15 cellular contexts compared by ENCODE assay signal in genomic region chr2:37085731-37086147, GRCh38. TPM values are rescaled to one million over a fixed set of nuclear protein-coding genes. Genes with fewer than 3 reads are reported as not detected.
DNase-seq lines count a peak whose midpoint lies in the region; ATAC-seq, FAIRE-seq and TF ChIP-seq lines count a peak whose summit lies in the region.
"Had no signal": no experiment of that assay in that cellular context is flagged by ENCODE, and none has a peak within 500 bp of the region (broad histone marks: within the 10 kb centered on the region; RNA-seq: fewer than 3 reads in every experiment).

No MANE protein-coding gene starts in this region.

- ATAC-seq in SK-N-SH treated with all-trans-retinoic acid at 6 μM for 48 hours (no peak), K562 (no peak), GM21723 (IDR thresholded peaks at IDR 0.05; ENCODE audit: unreplicated experiment) (no peak)
- ATAC-seq: gastrocnemius medialis had no signal

- no peaks in the 10 kb centered on the region for H3K36me3 Mint-ChIP-seq in neural progenitor cell

- no peak for TF ChIP-seq POLR2A in K562 (conservative IDR thresholded peaks at IDR 0.05)

- peak overlapping the region in 1 of 2 experiments; percentile 21; a peak in 1 of 4 replicates for H3K27ac ChIP-seq in SK-N-SH (ENCODE audit: low read depth in 2 of 2, low read length in 1 of 2)
- H3K27ac ChIP-seq in K562 (ENCODE audit: extremely low read depth, low read depth, low read length), result peak overlapping the region; percentile 0; the same call in 1 of the 3 replicates
- no peak overlapping the region for H3K27ac ChIP-seq in neural progenitor cell
- H3K27ac ChIP-seq: gastrocnemius medialis had no signal

- H3K9me2 ChIP-seq in SK-N-SH, result no peaks in the 10 kb centered on the region

- TF ChIP-seq EP300 in SK-N-SH (IDR thresholded peaks at IDR 0.05; ENCODE audit: borderline replicate concordance in 1 of 2, low read depth in 1 of 2, low read length in 1 of 2) (no peak), K562 (IDR thresholded peaks at IDR 0.05; ENCODE audit: low read length) (no peak)

- no peaks in the 10 kb centered on the region for H3K27me3 Mint-ChIP-seq in neural progenitor cell (ENCODE audit: insufficient read depth, low read depth)

- POLR2A ChIA-PET in SK-N-SH (lab: Yijun Ruan, JAX), result interaction anchor here (0.7 kb wide), 1 partner anchor 391 kb away, joined by 3 read pairs; no protein-coding TSS in a partner anchor
- POLR2A ChIA-PET in K562 (lab: Yijun Ruan, JAX), result interaction anchor here (1.1 to 1.6 kb wide), 2 partner anchors 15 to 54 kb away, joined by 4 read pairs; no protein-coding TSS in a partner anchor

- CTCF ChIA-PET in SK-N-SH (lab: Yijun Ruan, JAX) (interaction anchor here (1.0 kb wide), 1 partner anchor 9 kb away, joined by 3 read pairs; no protein-coding TSS in a partner anchor), K562 (lab: Yijun Ruan, JAX; ENCODE audit: low intra/inter-chr PET ratio) (interaction anchor here (0.7 kb wide), 1 partner anchor 1891 kb away, joined by 3 read pairs; no protein-coding TSS in a partner anchor)

- no peaks in the 10 kb centered on the region for H3K9me3 Mint-ChIP-seq in neural progenitor cell

- DNase-seq in SK-N-SH, result no peak
- peak; percentile 52 for DNase-seq in LHCN-M2 (ENCODE audit: low read depth)
- peak in 2 of 4 experiments; percentile 24 to 55 for DNase-seq in K562 (ENCODE audit: extremely low read depth in 1 of 4, low spot score in 3 of 4)
- DNase-seq in neural progenitor cell (ENCODE audit: low spot score), result no peak
- no peak for DNase-seq in NCI-H1694 treated with DMSO at 0.1 percent for 48 hours (lab: John Stamatoyannopoulos, UW)
- no peak for DNase-seq in NCI-H187 (lab: John Stamatoyannopoulos, UW)
- DNase-seq: 8988T; activated effector memory CD4-positive, alpha-beta T cell treated with anti-CD3 and anti-CD28 coated beads, Interleukin-2, amount 50 U/mL, for 16 hours; gastrocnemius medialis; NCI-H510A treated with DMSO at 0.1 percent for 48 hours; stimulated activated CD4-positive, alpha-beta T cell treated with anti-CD3 and anti-CD28 coated beads, Interleukin-2, amount 100 ng/mL, for 48 hours had no signal

- TF ChIP-seq RAD21 in SK-N-SH (IDR thresholded peaks at IDR 0.05; ENCODE audit: low read length) (no peak), K562 (CRISPR knock-in tag; conservative IDR thresholded peaks at IDR 0.05 in 1 of 2, IDR thresholded peaks at IDR 0.05 in 1 of 2) (no peak)

- H3K4me1 Mint-ChIP-seq in neural progenitor cell, result peaks cover 12% of the 10 kb centered on the region

- H3F3A ChIP-seq in SK-N-SH (replicated peaks; ENCODE audit: insufficient read depth), result peaks cover 4% of the 10 kb centered on the region
- H3F3A ChIP-seq in neural progenitor cell (ENCODE audit: low read depth), result peaks cover 6% of the 10 kb centered on the region

- H3K27me3 ChIP-seq in SK-N-SH (ENCODE audit: insufficient read depth), result no peaks in the 10 kb centered on the region
- no peaks in the 10 kb centered on the region for H3K27me3 ChIP-seq in K562 (ENCODE audit: control insufficient read depth in 2 of 2, insufficient read depth in 2 of 2, low read length in 2 of 2)
- no peaks in the 10 kb centered on the region for H3K27me3 ChIP-seq in neural progenitor cell
- H3K27me3 ChIP-seq: gastrocnemius medialis, tibial nerve had no signal

- H3K4me2 ChIP-seq in SK-N-SH, result peak overlapping the region; percentile 87
- H3K4me2 ChIP-seq in K562 (ENCODE audit: insufficient read depth, low read length), result peak overlapping the region; percentile 100
- peak overlapping the region; percentile 88 for H3K4me2 ChIP-seq in neural progenitor cell

- H3K4me3 Mint-ChIP-seq in neural progenitor cell, result no peak overlapping the region

- H3K4me1 ChIP-seq in SK-N-SH (ENCODE audit: control insufficient read depth in 1 of 2, insufficient read depth in 2 of 2, low read depth in 1 of 2, low read length in 1 of 2), result peaks cover 16 to 17% of the 10 kb centered on the region in 2 experiments; a peak in 3 of 4 replicates
- H3K4me1 ChIP-seq in K562 (replicated peaks in 1 of 2; ENCODE audit: control insufficient read depth in 2 of 2, insufficient read depth in 2 of 2, low read length in 2 of 2), result peaks cover 5 to 11% of the 10 kb centered on the region in 2 experiments; a peak in 3 of 5 replicates
- H3K4me1 ChIP-seq in neural progenitor cell, result peaks cover 4% of the 10 kb centered on the region

- intact Hi-C loops in K562 (cut with micrococcal nuclease), result no loop called here

- TF ChIP-seq CTCF in SK-N-SH (IDR thresholded peaks at IDR 0.05) (no peak), K562 (IDR thresholded peaks at IDR 0.05 in 2 of 3, conservative IDR thresholded peaks at IDR 0.05 in 1 of 3; ENCODE audit: insufficient read depth in 2 of 3, low read depth in 1 of 3, low read length in 3 of 3) (no peak), neural progenitor cell (IDR thresholded peaks at IDR 0.05) (no peak)

- H3K9ac ChIP-seq in SK-N-SH (no peak overlapping the region), K562 (ENCODE audit: insufficient read depth in 1 of 2, low read depth in 2 of 2, low read length in 2 of 2) (peak overlapping the region; percentile 11 to 86; a peak in 3 of 4 replicates), neural progenitor cell (no peak overlapping the region)

- peaks cover 43% of the 10 kb centered on the region for H3K79me2 ChIP-seq in SK-N-SH (ENCODE audit: insufficient read depth)
- H3K79me2 ChIP-seq in K562 (ENCODE audit: control insufficient read depth, insufficient read depth, low read length), result peaks cover 41% of the 10 kb centered on the region
- peaks cover 9% of the 10 kb centered on the region for H3K79me2 ChIP-seq in neural progenitor cell (ENCODE audit: low read depth)

- in situ Hi-C loops in K562 (cut with MboI), result no loop called here

- WGBS in SK-N-SH (ENCODE audit: low lambda C conversion rate), result 54% methylated on average over 1 of the region's 1 CpG
- 10% methylated on average over 1 of the region's 1 CpG for WGBS in K562 (ENCODE audit: insufficient coverage, low coverage, missing lambda C conversion rate)

- peak overlapping the region in 1 of 2 experiments; percentile 78; a peak in 1 of 4 replicates for H3K4me3 ChIP-seq in SK-N-SH (ENCODE audit: low read depth in 2 of 2, low read length in 1 of 2)
- peak overlapping the region; percentile 76; the same call in 1 of the 2 replicates for H3K4me3 ChIP-seq in K562
- no peak overlapping the region for H3K4me3 ChIP-seq in neural progenitor cell

- H3K9me1 ChIP-seq in K562 (ENCODE audit: control insufficient read depth, insufficient read depth, low read length), result no peaks in the 10 kb centered on the region

- H2AFZ ChIP-seq in SK-N-SH (ENCODE audit: low read depth) (peak overlapping the region; percentile 90), K562 (ENCODE audit: low read depth, low read length) (no peak overlapping the region), neural progenitor cell (replicated peaks) (no peak overlapping the region)

- H4K20me1 ChIP-seq in SK-N-SH (ENCODE audit: insufficient read depth) (no peaks in the 10 kb centered on the region), K562 (replicated peaks; ENCODE audit: control insufficient read depth, insufficient read depth, low read length) (no peaks in the 10 kb centered on the region), neural progenitor cell (ENCODE audit: low read depth) (no peaks in the 10 kb centered on the region)

- H3K9me3 ChIP-seq in SK-N-SH (no peaks in the 10 kb centered on the region), K562 (replicated peaks; ENCODE audit: control insufficient read depth, insufficient read depth, low read depth, low read length) (no peaks in the 10 kb centered on the region), neural progenitor cell (ENCODE audit: low read depth) (no peaks in the 10 kb centered on the region)
- H3K9me3 ChIP-seq: gastrocnemius medialis, tibial nerve had no signal

- FAIRE-seq in K562 (lab: Jason Lieb, UNC), result no peak
- FAIRE-seq: GM18507 had no signal

- H3K27ac Mint-ChIP-seq in neural progenitor cell, result no peak overlapping the region

- no TSS peak for BruUV-seq in K562 (replicated peaks; lab: Mats Ljungman, UMichigan)

- peaks cover 21 to 27% of the 10 kb centered on the region in 2 experiments for H3K36me3 ChIP-seq in SK-N-SH (replicated peaks in 1 of 2; ENCODE audit: control insufficient read depth in 1 of 2, insufficient read depth in 2 of 2, low read length in 1 of 2)
- peaks cover 58% of the 10 kb centered on the region for H3K36me3 ChIP-seq in K562 (ENCODE audit: control insufficient read depth, insufficient read depth, low read length)
- H3K36me3 ChIP-seq in neural progenitor cell, result no peaks in the 10 kb centered on the region

RNA-seq across cellular contexts. Expression of gene GPATCH11, which starts 1.4 kb away (rescaled TPM):
- polyA plus RNA-seq in SK-N-SH (2012; rRNA removed) (2.9 and 4.0 TPM in 2 replicates), K562 (2011; rRNA removed) (12.9 and 18.1 TPM in 2 replicates), K562 (2014; fragmentation: Illumina TruSeq; extraction: Trizol) (18.2 and 21.5 TPM in 2 replicates), K562 (2014; fragmentation: Nextera tagmentation; extraction: Ambion mirVana) (10 to 100 TPM in 1 of 2 experiments, 1 to 10 TPM in 1; 7.9 to 11.3 TPM), K562 (2014; rRNA removed) (15.2 and 15.6 TPM in 2 replicates)
- 5.5 and 6.2 TPM in 2 replicates for polyA plus RNA-seq in SK-N-SH (2012; cell fraction: cytosol; rRNA removed)
- polyA plus RNA-seq in SK-N-SH (2012; cell fraction: nucleus; rRNA removed), result 0.80 and 1.5 TPM in 2 replicates
- total RNA-seq in LHCN-M2 (2014; rRNA removed) (10.7 and 11.9 TPM in 2 replicates), K562 (2014; rRNA removed) (10.0 and 11.3 TPM in 2 replicates), K562 (2014; rRNA removed; fragmentation: Illumina TruSeq; extraction: Trizol) (23.9 and 27.1 TPM in 2 replicates), K562 (2015; rRNA removed; fragmentation: Illumina TruSeq; extraction: Trizol) (20.0 and 22.8 TPM in 2 replicates), K562 (2021) (9.9 and 10.5 TPM in 2 replicates), neural progenitor cell (ENCODE audit: low replicate concordance) (5.7 and 9.9 TPM in 2 replicates)
- polyA plus RNA-seq in LHCN-M2 (2012), result 3.8 TPM
- 3.7 and 17.7 TPM in 2 replicates for total RNA-seq in K562 (2011; cell fraction: chromatin; rRNA removed; ENCODE audit: low replicate concordance)
- total RNA-seq in K562 (2011; cell fraction: nucleolus; rRNA removed), result 1.3 and 3.0 TPM in 2 replicates
- total RNA-seq in K562 (2011; cell fraction: nucleoplasm; rRNA removed), result 8.0 and 15.8 TPM in 2 replicates
- 2.3 and 5.5 TPM in 2 replicates for polyA plus RNA-seq in K562 (2011; cell fraction: cytosol; rRNA removed)
- polyA plus RNA-seq in K562 (2011; cell fraction: nucleus; rRNA removed), result 2.5 and 3.1 TPM in 2 replicates
- 10.0 and 11.2 TPM in 2 replicates for polyA plus RNA-seq in K562 (2012)
- polyA minus RNA-seq in K562 (2011; rRNA and poly(A)+ RNA removed), result 10.9 and 13.7 TPM in 2 replicates
- 4.3 and 4.8 TPM in 2 replicates for polyA minus RNA-seq in K562 (2011; cell fraction: cytosol; rRNA and poly(A)+ RNA removed)
- 2.3 and 3.6 TPM in 2 replicates for polyA minus RNA-seq in K562 (2011; cell fraction: nucleus; rRNA and poly(A)+ RNA removed)

RNA-seq across cellular contexts. Expression of gene HEATR5B, which starts 1.6 kb away (rescaled TPM):
- polyA plus RNA-seq in SK-N-SH (2012; rRNA removed), result 10.8 and 17.5 TPM in 2 replicates
- polyA plus RNA-seq in SK-N-SH (2012; cell fraction: cytosol; rRNA removed), result 7.8 and 9.0 TPM in 2 replicates
- 20.2 and 44.3 TPM in 2 replicates for polyA plus RNA-seq in SK-N-SH (2012; cell fraction: nucleus; rRNA removed)
- total RNA-seq in LHCN-M2 (2014; rRNA removed), result 13.6 and 14.0 TPM in 2 replicates
- 4.1 TPM for polyA plus RNA-seq in LHCN-M2 (2012)
- total RNA-seq in K562 (2011; cell fraction: chromatin; rRNA removed; ENCODE audit: low replicate concordance), result 36.7 and 98.7 TPM in 2 replicates
- 17.5 and 22.0 TPM in 2 replicates for total RNA-seq in K562 (2011; cell fraction: nucleolus; rRNA removed)
- 32.4 and 33.7 TPM in 2 replicates for total RNA-seq in K562 (2011; cell fraction: nucleoplasm; rRNA removed)
- total RNA-seq in K562 (2014; rRNA removed), result 9.8 and 13.6 TPM in 2 replicates
- 16.9 and 18.2 TPM in 2 replicates for total RNA-seq in K562 (2014; rRNA removed; fragmentation: Illumina TruSeq; extraction: Trizol)
- total RNA-seq in K562 (2015; rRNA removed; fragmentation: Illumina TruSeq; extraction: Trizol), result 15.5 and 17.6 TPM in 2 replicates
- total RNA-seq in K562 (2021), result 12.2 and 12.7 TPM in 2 replicates
- 18.4 and 21.7 TPM in 2 replicates for polyA plus RNA-seq in K562 (2011; rRNA removed)
- 8.4 and 12.7 TPM in 2 replicates for polyA plus RNA-seq in K562 (2011; cell fraction: cytosol; rRNA removed)
- 25.3 and 29.8 TPM in 2 replicates for polyA plus RNA-seq in K562 (2011; cell fraction: nucleus; rRNA removed)
- 7.5 TPM in 2 replicates for polyA plus RNA-seq in K562 (2012)
- 10.2 and 10.8 TPM in 2 replicates for polyA plus RNA-seq in K562 (2014; fragmentation: Illumina TruSeq; extraction: Trizol)
- 1 to 10 TPM; 4.2 to 4.7 TPM for polyA plus RNA-seq in K562 (2014; fragmentation: Nextera tagmentation; extraction: Ambion mirVana)
- polyA plus RNA-seq in K562 (2014; rRNA removed), result 10.1 and 10.6 TPM in 2 replicates
- 48.8 and 55.7 TPM in 2 replicates for polyA minus RNA-seq in K562 (2011; rRNA and poly(A)+ RNA removed)
- 9.5 and 17.7 TPM in 2 replicates for polyA minus RNA-seq in K562 (2011; cell fraction: cytosol; rRNA and poly(A)+ RNA removed)
- polyA minus RNA-seq in K562 (2011; cell fraction: nucleus; rRNA and poly(A)+ RNA removed), result 22.9 and 33.2 TPM in 2 replicates
- total RNA-seq in neural progenitor cell (ENCODE audit: low replicate concordance), result 20.5 and 23.7 TPM in 2 replicates

Comparison
In these comparisons a context has a peak if more than half of its experiments do, and no peak if none do; other contexts are left out.
1. H3K9ac ChIP-seq: peak in K562 (2 of 2); none in SK-N-SH (single experiment) and neural progenitor cell (single experiment).
2. Peak in every context shown above with its lines, with median percentiles within 50 percentile points of each other: H3K4me2 ChIP-seq.